In genomic region chr19:2050349-2050990, GRCh38 we compare ENCODE assay signal across 8 cellular contexts. TPM values are rescaled to one million over a fixed set of nuclear protein-coding genes. Genes with fewer than 3 reads are reported as not detected.
DNase-seq lines count a peak whose midpoint lies in the region; ATAC-seq and TF ChIP-seq lines count a peak whose summit lies in the region.

No MANE protein-coding gene starts in this region.

- no peak overlapping the region for H3K27ac Mint-ChIP-seq in activated T-helper 17 cell treated with anti-CD3 and anti-CD28 coated beads, Interleukin-2, amount 50 U/mL, for 72 hours

- no peaks in the 10 kb centered on the region for H3K9me2 ChIP-seq in hepatocyte (replicated peaks; ENCODE audit: insufficient read depth)

- H3K27me3 ChIP-seq in hepatocyte: no peaks in the 10 kb centered on the region
- no peaks in the 10 kb centered on the region for H3K27me3 ChIP-seq in smooth muscle cell (ENCODE audit: low read depth)

- H3K79me2 ChIP-seq in hepatocyte (peaks cover 52% of the 10 kb centered on the region), smooth muscle cell (ENCODE audit: low read depth) (peaks cover 44% of the 10 kb centered on the region)

- 2% methylated on average over 31 of the region's 49 CpGs for WGBS in hepatocyte (ENCODE audit: low lambda C conversion rate, missing lambda C conversion rate)
- WGBS in smooth muscle cell (ENCODE audit: low lambda C conversion rate): 1% methylated on average over 29 of the region's 49 CpGs

- H3F3A ChIP-seq in smooth muscle cell (ENCODE audit: low read depth): no peaks in the 10 kb centered on the region

- peak overlapping the region; percentile 87 for H3K4me2 ChIP-seq in hepatocyte
- H3K4me2 ChIP-seq in smooth muscle cell: peak overlapping the region; percentile 99

- H3K4me3 ChIP-seq in hepatocyte: peak overlapping the region; percentile 99
- peak overlapping the region; percentile 95 for H3K4me3 ChIP-seq in smooth muscle cell

- no peaks in the 10 kb centered on the region for H3K27me3 Mint-ChIP-seq in activated T-helper 17 cell treated with anti-CD3 and anti-CD28 coated beads, Interleukin-2, amount 50 U/mL, for 72 hours

- H3K4me1 ChIP-seq in hepatocyte (ENCODE audit: insufficient read depth) (peaks cover 30% of the 10 kb centered on the region), smooth muscle cell (ENCODE audit: low read depth) (peaks cover 9% of the 10 kb centered on the region)

- DNase-seq in hepatocyte (ENCODE audit: low spot score) (no peak), smooth muscle cell (lab: John Stamatoyannopoulos, UW; ENCODE audit: unreplicated experiment) (no peak), NOMO-1 treated with DMSO at 0.1 percent for 48 hours (lab: John Stamatoyannopoulos, UW; ENCODE audit: unreplicated experiment) (no peak), superior temporal gyrus (ENCODE audit: extremely low spot score) (no peak), NCI-H2227 treated with DMSO at 0.1 percent for 48 hours (lab: John Stamatoyannopoulos, UW) (no peak)

- peak overlapping the region; percentile 75 for H3K4me3 Mint-ChIP-seq in activated T-helper 17 cell treated with anti-CD3 and anti-CD28 coated beads, Interleukin-2, amount 50 U/mL, for 72 hours

- peaks cover 53% of the 10 kb centered on the region for H3K36me3 Mint-ChIP-seq in activated T-helper 17 cell treated with anti-CD3 and anti-CD28 coated beads, Interleukin-2, amount 50 U/mL, for 72 hours (ENCODE audit: low read depth)

- no peaks in the 10 kb centered on the region for H3K4me1 Mint-ChIP-seq in activated T-helper 17 cell treated with anti-CD3 and anti-CD28 coated beads, Interleukin-2, amount 50 U/mL, for 72 hours

- no peaks in the 10 kb centered on the region for H3K9me3 ChIP-seq in hepatocyte (ENCODE audit: low read depth)
- H3K9me3 ChIP-seq in smooth muscle cell (replicated peaks; ENCODE audit: low read depth): no peaks in the 10 kb centered on the region

- H3K36me3 ChIP-seq in hepatocyte (replicated peaks; ENCODE audit: insufficient read depth, low read depth): no peaks in the 10 kb centered on the region
- no peaks in the 10 kb centered on the region for H3K36me3 ChIP-seq in smooth muscle cell (ENCODE audit: low read depth)

- peak overlapping the region; percentile 78 for H3K9ac ChIP-seq in smooth muscle cell (ENCODE audit: low read depth)

- H2AFZ ChIP-seq in hepatocyte (no peak overlapping the region), smooth muscle cell (ENCODE audit: low read depth) (no peak overlapping the region)

- H4K20me1 ChIP-seq in hepatocyte (ENCODE audit: insufficient read depth, poor library complexity, severe bottlenecking) (peaks cover 51% of the 10 kb centered on the region), smooth muscle cell (ENCODE audit: low read depth) (peaks cover 53% of the 10 kb centered on the region)

- TF ChIP-seq CTCF in hepatocyte (IDR thresholded peaks at IDR 0.05; ENCODE audit: poor library complexity): no peak
- no peak for TF ChIP-seq CTCF in smooth muscle cell (IDR thresholded peaks at IDR 0.05; ENCODE audit: borderline replicate concordance, insufficient read depth, poor library complexity, severe bottlenecking)

- H3K27ac ChIP-seq in hepatocyte (peak overlapping the region; percentile 91), smooth muscle cell (ENCODE audit: low read depth) (peak overlapping the region; percentile 7)

- H3K9me3 Mint-ChIP-seq in activated T-helper 17 cell treated with anti-CD3 and anti-CD28 coated beads, Interleukin-2, amount 50 U/mL, for 72 hours: no peaks in the 10 kb centered on the region

- peak; percentile 3 for ATAC-seq in GM19023 (IDR thresholded peaks at IDR 0.05; ENCODE audit: unreplicated experiment)
- peak; percentile 4 for ATAC-seq in HG03039 (IDR thresholded peaks at IDR 0.05; ENCODE audit: unreplicated experiment)
- ATAC-seq in activated T-helper 17 cell treated with anti-CD3 and anti-CD28 coated beads, Interleukin-2, amount 50 U/mL, for 72 hours (replicated peaks): no peak

RNA-seq across cellular contexts. Expression of gene MKNK2, which starts 0.6 kb away (rescaled TPM):
- 100 to 1,000 TPM; 280 to 525 TPM for total RNA-seq in activated T-helper 17 cell treated with anti-CD3 and anti-CD28 coated beads, Interleukin-2, amount 50 U/mL, for 72 hours
- 90.4 and 98.2 TPM in 2 replicates for total RNA-seq in hepatocyte
- polyA plus RNA-seq in hepatocyte: 126 and 136 TPM in 2 replicates
- total RNA-seq in smooth muscle cell: 30.1 and 43.6 TPM in 2 replicates
- polyA plus RNA-seq in smooth muscle cell: 44.7 and 80.1 TPM in 2 replicates

RNA-seq across cellular contexts. Expression of gene BTBD2, which starts 35.0 kb away (rescaled TPM):
- 10 to 100 TPM; 44.2 to 56.0 TPM for total RNA-seq in activated T-helper 17 cell treated with anti-CD3 and anti-CD28 coated beads, Interleukin-2, amount 50 U/mL, for 72 hours
- 56.4 and 62.1 TPM in 2 replicates for total RNA-seq in hepatocyte
- polyA plus RNA-seq in hepatocyte: 71.1 and 76.0 TPM in 2 replicates
- 37.8 and 45.2 TPM in 2 replicates for total RNA-seq in smooth muscle cell
- 63.2 and 69.8 TPM in 2 replicates for polyA plus RNA-seq in smooth muscle cell

RNA-seq across cellular contexts. Expression of gene MOB3A, which starts 45.7 kb away (rescaled TPM):
- total RNA-seq in activated T-helper 17 cell treated with anti-CD3 and anti-CD28 coated beads, Interleukin-2, amount 50 U/mL, for 72 hours: 100 to 1,000 TPM; 271 to 387 TPM
- total RNA-seq in hepatocyte: 13.5 and 15.7 TPM in 2 replicates
- 25.1 and 27.7 TPM in 2 replicates for polyA plus RNA-seq in hepatocyte
- 11.2 and 13.5 TPM in 2 replicates for total RNA-seq in smooth muscle cell
- polyA plus RNA-seq in smooth muscle cell: 23.8 and 32.9 TPM in 2 replicates

RNA-seq across cellular contexts. Expression of gene IZUMO4, which starts 46.2 kb away (rescaled TPM):
- total RNA-seq in activated T-helper 17 cell treated with anti-CD3 and anti-CD28 coated beads, Interleukin-2, amount 50 U/mL, for 72 hours: 100 to 1,000 TPM in 1 of 2 donors, 10 to 100 TPM in 1; 13.9 to 143 TPM
- 0.44 and 1.4 TPM in 2 replicates for total RNA-seq in hepatocyte
- 2.8 and 4.0 TPM in 2 replicates for polyA plus RNA-seq in hepatocyte
- total RNA-seq in smooth muscle cell: 1.6 and 1.8 TPM in 2 replicates
- polyA plus RNA-seq in smooth muscle cell: 0.48 and 0.58 TPM in 2 replicates

Comparison
In these comparisons a context has a peak if more than half of its experiments do, and no peak if none do; other contexts are left out.
1. RNA of gene MOB3A, which starts 45.7 kb away (total RNA-seq): 271 to 387 TPM in activated T-helper 17 cell treated with anti-CD3 and anti-CD28 coated beads, Interleukin-2, amount 50 U/mL, for 72 hours; 13.5 to 15.7 TPM in hepatocyte and 11.2 to 13.5 TPM in smooth muscle cell; every median in the first group is over 10 times any median in the second.